Comparison of ENCODE assay signal across 25 cellular contexts in genomic region chr6:75023634-75024033, GRCh38.
A peak's percentile ranks its signal among the peaks of the same experiment; 100 is the strongest.
DNase-seq lines count a peak whose midpoint lies in the region; FAIRE-seq and TF ChIP-seq lines count a peak whose summit lies in the region.
"Had no signal": no experiment of that assay in that cellular context is flagged by ENCODE, and none has a peak within 500 bp of the region (broad histone marks: within the 10 kb centered on the region; RNA-seq: fewer than 3 reads in every experiment).

No MANE protein-coding gene starts in this region.

- H3K27ac ChIP-seq in substantia nigra (ENCODE audit: low read depth, low read length, poor library complexity, severe bottlenecking) = no peak overlapping the region
- H3K27ac ChIP-seq: BLaER1, colonic mucosa, left lung, thoracic aorta had no signal

- no peak overlapping the region for H3K4me3 Mint-ChIP-seq in chondrocyte (ENCODE audit: unreplicated experiment)
- H3K4me3 Mint-ChIP-seq: activated CD4-positive, alpha-beta T cell treated with anti-CD3 and anti-CD28 coated beads, Interleukin-2, amount 10 ng/mL, durations not matched to agents 7 days and 5 days; activated naive CD8-positive, alpha-beta T cell had no signal

- H3K4me1 Mint-ChIP-seq in chondrocyte (ENCODE audit: low read depth) = peaks cover 46% of the 10 kb centered on the region
- H3K4me1 Mint-ChIP-seq: activated CD4-positive, alpha-beta T cell treated with anti-CD3 and anti-CD28 coated beads, Interleukin-2, amount 10 ng/mL, durations not matched to agents 7 days and 5 days had no signal

- no peak for TF ChIP-seq POLR2A in GM12891 (IDR thresholded peaks at IDR 0.05; ENCODE audit: low read depth, low read length)

- no peak for FAIRE-seq in GM12891 (lab: Jason Lieb, UNC)
- FAIRE-seq: GM12892, H54 had no signal

- H3K27me3 Mint-ChIP-seq in chondrocyte (ENCODE audit: low read depth) = no peaks in the 10 kb centered on the region
- H3K27me3 Mint-ChIP-seq: activated CD4-positive, alpha-beta T cell treated with anti-CD3 and anti-CD28 coated beads, Interleukin-2, amount 10 ng/mL, durations not matched to agents 7 days and 5 days; activated naive CD8-positive, alpha-beta T cell had no signal

- DNase-seq in HT1080 (ENCODE audit: low read depth) (peak; percentile 37), chondrocyte (ENCODE audit: low spot score) (no peak), foreskin fibroblast (peak; percentile 65 to 78), GM12891 (ENCODE audit: insufficient read length, low spot score) (no peak), substantia nigra (lab: John Stamatoyannopoulos, UW) (no peak)
- no peak for DNase-seq in effector CD4-positive, alpha-beta T cell
- no peak for DNase-seq in activated effector memory CD4-positive, alpha-beta T cell treated with anti-CD3 and anti-CD28 coated beads, Interleukin-2, amount 50 U/mL, for 16 hours
- DNase-seq: activated CD4-positive, alpha-beta T cell treated with anti-CD3 and anti-CD28 coated beads, Interleukin-2, amount 10 ng/mL, durations not matched to agents 7 days and 5 days; activated effector memory CD4-positive, alpha-beta T cell treated with Interleukin-2 at 50 U/mL for 16 hours; activated T-cell treated with anti-CD3 and anti-CD28 coated beads, Interleukin-2, amount 50 U/mL, for 1 hour; colonic mucosa; effector memory CD4-positive, alpha-beta T cell; erythroblast; hypothalamus; left lung; NCI-H446 treated with DMSO at 0.1 percent for 48 hours; NCI-H774; right cardiac atrium; stimulated activated CD4-positive, alpha-beta T cell treated with anti-CD3 and anti-CD28 coated beads, Interleukin-1b, Interleukin-23, amount 100 ng/mL, for 48 hours; stimulated activated naive CD8-positive, alpha-beta T cell treated with anti-CD3 and anti-CD28 coated beads, Interleukin-15, Interleukin-2, amounts not matched to agents 100 U/mL and 50 U/mL, for 24 hours had no signal

- H3K9me3 Mint-ChIP-seq in chondrocyte (ENCODE audit: low read depth) = peaks cover 3% of the 10 kb centered on the region

- H3K27ac Mint-ChIP-seq in chondrocyte (ENCODE audit: unreplicated experiment) = peak overlapping the region; percentile 53
- H3K27ac Mint-ChIP-seq: activated CD4-positive, alpha-beta T cell treated with anti-CD3 and anti-CD28 coated beads, Interleukin-2, amount 10 ng/mL, durations not matched to agents 7 days and 5 days; activated naive CD8-positive, alpha-beta T cell had no signal

- no peaks in the 10 kb centered on the region for H3K36me3 Mint-ChIP-seq in chondrocyte (ENCODE audit: low read depth)
- H3K36me3 Mint-ChIP-seq: activated naive CD8-positive, alpha-beta T cell had no signal

- H3K4me3 ChIP-seq in foreskin fibroblast (ENCODE audit: low read depth in 1 of 2, low read length in 2 of 2) = no peak overlapping the region
- H3K4me3 ChIP-seq: BLaER1, colonic mucosa, left lung, thoracic aorta had no signal

- TF ChIP-seq CTCF in chondrocyte (IDR thresholded peaks at IDR 0.05) (no peak), foreskin fibroblast (IDR thresholded peaks at IDR 0.05; ENCODE audit: low read depth, low read length) (no peak)

TF ChIP-seq in GM12891, 5 proteins besides CTCF, POLR2A, EP300 and RAD21:
- TF ChIP-seq POU2F2 (IDR thresholded peaks at IDR 0.05; ENCODE audit: low read depth, low read length) (no peak), SPI1 (IDR thresholded peaks at IDR 0.05; ENCODE audit: low read depth, low read length) (no peak), TAF1 (IDR thresholded peaks at IDR 0.05; ENCODE audit: low read depth, low read length) (no peak)
TF ChIP-seq in GM12891: peak in this region for 0.

Comparison
In these comparisons a context has a peak if more than half of its experiments do, and no peak if none do; other contexts are left out.
1. DNase-seq: peak in HT1080 (single experiment) and foreskin fibroblast (2 of 2); none in chondrocyte (single experiment), GM12891 (single experiment), substantia nigra (0 of 49), effector CD4-positive, alpha-beta T cell (single experiment) and activated effector memory CD4-positive, alpha-beta T cell treated with anti-CD3 and anti-CD28 coated beads, Interleukin-2, amount 50 U/mL, for 16 hours (single experiment).